Comparison of ENCODE assay signal across 12 cellular contexts in the genomic region with DNA sequence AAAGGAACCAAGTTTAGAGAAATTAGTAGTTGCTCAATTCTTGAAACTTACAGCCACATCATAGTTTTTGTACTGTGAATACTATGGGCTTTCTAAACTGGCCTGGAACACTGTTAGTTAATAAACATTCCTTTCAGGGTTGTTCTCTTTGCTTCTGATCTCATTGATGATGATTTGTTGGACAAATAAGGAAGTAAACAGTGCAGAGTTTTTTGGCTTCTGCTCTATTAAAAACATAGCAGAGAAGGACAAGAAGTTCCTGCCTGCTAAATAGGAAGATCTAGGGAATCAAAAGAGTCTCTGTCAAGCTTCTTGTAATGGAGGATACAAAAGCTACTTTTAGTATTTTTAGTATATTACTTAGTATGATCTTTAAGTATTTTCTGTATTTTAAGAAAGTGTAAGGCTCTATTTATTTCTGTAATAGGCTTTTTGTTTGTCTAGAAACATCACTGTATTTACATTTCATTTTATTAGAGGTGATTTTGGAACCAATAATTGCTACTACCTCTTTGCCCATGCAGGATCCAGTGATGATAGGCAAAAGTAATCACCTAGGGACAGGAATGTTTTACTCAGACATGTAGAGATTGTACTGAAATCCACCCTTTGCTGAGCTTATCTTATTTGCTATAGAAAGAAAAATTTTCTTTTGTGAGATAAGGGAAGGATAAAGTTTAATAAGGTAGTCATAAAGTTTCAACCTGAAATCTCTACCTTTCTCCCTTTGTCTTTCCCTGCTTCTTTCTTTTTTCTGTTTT.
DNase-seq lines count a peak whose midpoint lies in the region; ATAC-seq lines count a peak whose summit lies in the region.
"Had no signal": no experiment of that assay in that cellular context is flagged by ENCODE, and none has a peak within 500 bp of the region (broad histone marks: within the 10 kb centered on the region; RNA-seq: fewer than 3 reads in every experiment).

No MANE protein-coding gene starts in this region.

- H3K27me3 ChIP-seq in GM23248 (replicated peaks; ENCODE audit: insufficient read depth) (no peaks in the 10 kb centered on the region), skeletal muscle satellite cell (ENCODE audit: control insufficient read depth, insufficient read depth, low read length) (no peaks in the 10 kb centered on the region)
- H3K27me3 ChIP-seq: cardiac muscle cell had no signal

- peaks cover 9% of the 10 kb centered on the region for H3K4me1 ChIP-seq in GM23248 (ENCODE audit: insufficient read depth)
- peaks cover 2% of the 10 kb centered on the region for H3K4me1 ChIP-seq in skeletal muscle satellite cell (ENCODE audit: control insufficient read depth, insufficient read depth, low read length)

- H3K79me2 ChIP-seq in GM23248 (ENCODE audit: insufficient read depth), result peaks cover 92% of the 10 kb centered on the region

- H3K27ac ChIP-seq in GM23248, result peak overlapping the region; percentile 9
- H3K27ac ChIP-seq: cardiac muscle cell had no signal

- peaks cover 7% of the 10 kb centered on the region; the same call in 1 of the 2 replicates for H3F3A ChIP-seq in GM23248 (ENCODE audit: insufficient read depth)

- H3K4me3 ChIP-seq in GM23248 (no peak overlapping the region), skeletal muscle satellite cell (ENCODE audit: low read length) (no peak overlapping the region)
- H3K4me3 ChIP-seq: cardiac muscle cell had no signal

- H3K4me2 ChIP-seq in GM23248 (ENCODE audit: unreplicated experiment) (no peak overlapping the region), skeletal muscle satellite cell (ENCODE audit: low read length) (no peak overlapping the region)

- H2AFZ ChIP-seq in GM23248, result no peak overlapping the region

- H3K36me3 ChIP-seq in GM23248 (ENCODE audit: low read depth) (peaks cover 41% of the 10 kb centered on the region), skeletal muscle satellite cell (ENCODE audit: insufficient read depth, low read length) (peaks cover 42% of the 10 kb centered on the region)

- H3K9me2 ChIP-seq in GM23248 (ENCODE audit: insufficient read depth), result no peaks in the 10 kb centered on the region

- DNase-seq in GM23248 (peak; percentile 46), amniotic epithelial cell (ENCODE audit: low read depth) (peak; percentile 74), left ventricle myocardium superior (no peak), GOT3 (lab: John Stamatoyannopoulos, UW) (no peak), HPDE6-E6E7 (ENCODE audit: extremely low spot score) (no peak)
- DNase-seq: DMS 273 treated with DMSO at 0.1 percent for 48 hours; stimulated activated CD4-positive, alpha-beta T cell treated with anti-CD3 and anti-CD28 coated beads, Interleukin-4, amount 100 ng/mL, for 4 hours; T-helper 9 cell had no signal

- H4K20me1 ChIP-seq in GM23248 (ENCODE audit: insufficient read depth), result no peaks in the 10 kb centered on the region

- intact Hi-C loops in left ventricle myocardium superior (cut with micrococcal nuclease), result no loop called here

- H3K9ac ChIP-seq in GM23248 (no peak overlapping the region), skeletal muscle satellite cell (ENCODE audit: low read depth, low read length) (peak overlapping the region; percentile 18)

- no peaks in the 10 kb centered on the region for H3K9me3 ChIP-seq in GM23248 (ENCODE audit: low read depth)
- H3K9me3 ChIP-seq in skeletal muscle satellite cell (replicated peaks; ENCODE audit: low read length), result peaks cover 4% of the 10 kb centered on the region

- in situ Hi-C loops in GM23248 (cut with MboI), result no loop called here

- ATAC-seq in left ventricle myocardium superior (peak; percentile 74), GM21390 (IDR thresholded peaks at IDR 0.05; ENCODE audit: unreplicated experiment) (no peak), GM19023 (IDR thresholded peaks at IDR 0.05; ENCODE audit: unreplicated experiment) (no peak)

Comparison
In these comparisons a context has a peak if more than half of its experiments do, and no peak if none do; other contexts are left out.
1. DNase-seq: peak in GM23248 (single experiment) and amniotic epithelial cell (single experiment); none in left ventricle myocardium superior (single experiment), GOT3 (single experiment) and HPDE6-E6E7 (single experiment).